Comparison of ENCODE assay signal across 17 cellular contexts in genomic region chr5:93165559-93165958, GRCh38.
"Had no signal": no experiment of that assay in that cellular context is flagged by ENCODE, and none has a peak within 500 bp of the region (broad histone marks: within the 10 kb centered on the region; RNA-seq: fewer than 3 reads in every experiment).

No MANE protein-coding gene starts in this region.

- DNase-seq: KBM-7, MV-4-11, NCI-H1105, NCI-H1417, NCI-H1436 treated with DMSO at 0.1 percent for 48 hours, NCI-H1694, NCI-H187 treated with DMSO at 0.1 percent for 48 hours, NCI-H2029 treated with DMSO at 0.1 percent for 48 hours, NCI-H2107, NCI-H2227 treated with DMSO at 0.1 percent for 48 hours, NCI-H524, NCI-H526 treated with DMSO at 0.1 percent for 48 hours, NCI-H774, PC-3, RPMI8226, SHP77 had no signal

- ATAC-seq: PC-3 had no signal

- FAIRE-seq: RCC 7860 had no signal
